In the genomic region with DNA sequence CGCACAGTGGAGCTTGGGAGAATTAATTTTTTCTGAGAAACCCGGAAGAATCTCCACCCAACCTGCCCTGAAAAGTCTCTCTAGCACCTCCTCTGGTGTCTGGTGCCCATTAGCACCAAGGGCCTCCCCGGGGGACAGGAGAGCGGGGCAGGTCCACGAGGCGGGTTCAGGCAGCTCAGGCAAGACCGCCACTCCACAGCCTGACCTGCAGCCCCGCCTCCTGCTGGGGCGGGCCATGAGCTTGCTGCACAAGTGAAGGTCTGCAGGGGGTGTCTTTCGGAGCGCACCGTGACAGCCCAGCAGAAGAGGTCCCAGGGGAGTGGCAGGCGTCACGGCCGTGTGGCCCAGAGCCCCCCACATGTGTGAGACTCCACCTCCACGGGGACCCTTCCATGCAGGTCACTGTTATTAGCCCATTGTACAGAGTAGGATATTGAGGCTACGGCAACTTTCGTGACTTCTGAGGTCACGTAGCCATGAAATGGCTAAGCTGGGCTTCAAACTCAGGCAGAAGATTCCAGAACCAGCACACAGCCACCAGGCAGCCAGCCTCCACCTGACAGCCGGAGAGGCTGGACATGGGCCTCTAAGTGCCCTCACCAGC, we compare ENCODE assay signal across 1 cellular context.
TF ChIP-seq lines count a peak whose summit lies in the region.

No MANE protein-coding gene starts in this region.

TF ChIP-seq in H1, 55 proteins besides CTCF, POLR2A, EP300 and RAD21 (continued from another document):
- no peak for TF ChIP-seq CHD7 (IDR thresholded peaks at IDR 0.05; ENCODE audit: insufficient replicate concordance, low read length)
- no peak for TF ChIP-seq RFX5 (IDR thresholded peaks at IDR 0.05; ENCODE audit: borderline replicate concordance, low read depth, low read length)
- TF ChIP-seq TCF12 (IDR thresholded peaks at IDR 0.05; ENCODE audit: low read depth, low read length): no peak
- TF ChIP-seq YY1 (IDR thresholded peaks at IDR 0.05; ENCODE audit: low read depth, low read length): no peak
